11 cellular contexts compared by ENCODE assay signal in genomic region chr17:72602517-72603345, GRCh38.
A peak's percentile ranks its signal among the peaks of the same experiment; 100 is the strongest.
DNase-seq lines count a peak whose midpoint lies in the region; ATAC-seq and FAIRE-seq lines count a peak whose summit lies in the region.
"Had no signal": no experiment of that assay in that cellular context is flagged by ENCODE, and none has a peak within 500 bp of the region (broad histone marks: within the 10 kb centered on the region; RNA-seq: fewer than 3 reads in every experiment).

No MANE protein-coding gene starts in this region.

- DNase-seq in ACHN (peak; percentile 95), H4 (ENCODE audit: low spot score) (peak; percentile 84), RCC 7860 (ENCODE audit: low spot score) (peak; percentile 90), glomerular visceral epithelial cell (ENCODE audit: extremely low spot score) (peak; percentile 96), NCI-H2081 treated with DMSO at 0.1 percent for 48 hours (lab: John Stamatoyannopoulos, UW) (no peak)
- DNase-seq in activated CD4-positive, alpha-beta T cell treated with anti-CD3 and anti-CD28 coated beads, Interleukin-2, amount 50 U/mL, for 48 hours, result no peak
- DNase-seq: activated naive CD4-positive, alpha-beta T cell; DMS79 had no signal

- in situ Hi-C loops in ACHN (cut with HindIII; ENCODE audit: low pct_ligation_motif_present, low pct_unique_long_range_greater_than_20kb, low sequenced_read_pairs), result no loop called here

- peak; percentile 93 for FAIRE-seq in RCC 7860 (lab: Jason Lieb, UNC)
- FAIRE-seq: K562 had no signal

- ATAC-seq in GM21515 (IDR thresholded peaks at IDR 0.05; ENCODE audit: unreplicated experiment), result no peak
- no peak for ATAC-seq in GM21360 (IDR thresholded peaks at IDR 0.05; ENCODE audit: unreplicated experiment)
- ATAC-seq: K562 had no signal

Comparison
In these comparisons a context has a peak if more than half of its experiments do, and no peak if none do; other contexts are left out.
1. DNase-seq: peak in ACHN (single experiment), H4 (single experiment), RCC 7860 (single experiment) and glomerular visceral epithelial cell (single experiment); none in NCI-H2081 treated with DMSO at 0.1 percent for 48 hours (single experiment) and activated CD4-positive, alpha-beta T cell treated with anti-CD3 and anti-CD28 coated beads, Interleukin-2, amount 50 U/mL, for 48 hours (0 of 2).